In the genomic region with DNA sequence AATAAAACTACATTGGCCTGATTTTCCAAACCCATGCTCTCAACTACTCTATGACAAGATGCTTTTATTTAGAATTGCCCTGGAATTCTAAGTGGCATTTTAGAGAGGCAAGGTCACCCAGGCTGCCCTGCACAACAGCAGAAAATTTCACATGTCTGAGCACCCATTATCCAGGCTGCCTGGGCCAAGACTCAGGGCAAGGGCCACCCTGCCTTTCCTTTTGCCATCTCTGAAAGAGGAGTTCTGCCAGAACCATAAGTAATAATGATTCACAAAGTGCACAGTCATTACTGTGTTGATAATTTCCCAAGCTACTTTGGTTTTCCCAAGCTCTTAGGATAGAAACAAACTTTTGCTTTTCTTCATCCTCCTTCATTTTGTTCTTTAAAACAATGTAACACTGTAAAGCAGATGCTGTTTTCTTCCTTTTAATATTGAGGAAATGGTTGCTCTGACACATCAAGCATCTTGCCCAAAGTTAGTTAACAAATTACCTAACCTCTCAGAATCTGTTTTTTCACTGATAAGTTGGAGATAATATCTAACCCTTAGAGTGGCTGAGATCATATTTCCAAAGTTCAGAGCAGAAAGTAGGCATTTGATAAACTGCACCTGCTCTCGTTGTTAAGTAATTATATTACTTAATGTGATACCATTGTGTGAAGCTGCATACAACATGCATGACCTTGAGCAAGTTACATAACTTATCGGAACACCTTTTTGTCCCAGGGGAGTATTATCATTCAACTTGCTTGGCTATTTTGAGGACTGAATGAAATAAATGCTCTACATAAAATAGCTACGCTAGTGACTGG, we compare ENCODE assay signal across 17 cellular contexts.
A peak's percentile ranks its signal among the peaks of the same experiment; 100 is the strongest.
DNase-seq lines count a peak whose midpoint lies in the region; ATAC-seq and TF ChIP-seq lines count a peak whose summit lies in the region.
"Had no signal": no experiment of that assay in that cellular context is flagged by ENCODE, and none has a peak within 500 bp of the region (broad histone marks: within the 10 kb centered on the region; RNA-seq: fewer than 3 reads in every experiment).

No MANE protein-coding gene starts in this region.

- H3K27me3 ChIP-seq in MG63 = no peaks in the 10 kb centered on the region
- H3K27me3 ChIP-seq in CD4-positive, alpha-beta T cell (ENCODE audit: control insufficient read depth, insufficient read depth, low read length) = no peaks in the 10 kb centered on the region
- H3K27me3 ChIP-seq: BE2C, foreskin keratinocyte, sigmoid colon had no signal

- no peak overlapping the region for H3K27ac Mint-ChIP-seq in CD4-positive, alpha-beta T cell
- H3K27ac Mint-ChIP-seq: endodermal cell had no signal

- H3K27ac ChIP-seq in CD4-positive, alpha-beta T cell (ENCODE audit: low read depth, low read length) = no peak overlapping the region
- H3K27ac ChIP-seq: foreskin keratinocyte, RWPE1, sigmoid colon had no signal

- POLR2A ChIA-PET in CD4-positive, alpha-beta T cell (lab: Charles Lee) = no interaction called here

- DNase-seq in EH (ENCODE audit: low read depth) (peak; percentile 48), MG63 (peak; percentile 72), fibroblast of pulmonary artery (ENCODE audit: low read depth) (peak; percentile 18), renal cortical epithelial cell (ENCODE audit: low read depth) (peak; percentile 48)
- DNase-seq in CD4-positive, alpha-beta T cell = no peak
- DNase-seq: activated CD4-positive, alpha-beta T cell treated with anti-CD3 and anti-CD28 coated beads for 48 hours; BE2C; endodermal cell; foreskin keratinocyte; GF-D8; NCI-H1694 treated with DMSO at 0.1 percent for 48 hours; nucleus accumbens; sigmoid colon; stimulated activated CD4-positive, alpha-beta T cell treated with anti-CD3 and anti-CD28 coated beads, Interleukin-2, amount 100 ng/mL, for 24 hours had no signal

- no peak for TF ChIP-seq CTCF in fibroblast of pulmonary artery (IDR thresholded peaks at IDR 0.05; ENCODE audit: low read length, missing control alignments)
- TF ChIP-seq CTCF in CD4-positive, alpha-beta T cell (IDR thresholded peaks at IDR 0.05) = no peak

- intact Hi-C loops in CD4-positive, alpha-beta T cell (cut with DNase I, micrococcal nuclease) = no loop called here

- H3K4me1 Mint-ChIP-seq in CD4-positive, alpha-beta T cell (ENCODE audit: low read depth) = no peaks in the 10 kb centered on the region
- H3K4me1 Mint-ChIP-seq: endodermal cell had no signal

- peaks cover 3% of the 10 kb centered on the region for H3K9me3 Mint-ChIP-seq in CD4-positive, alpha-beta T cell
- H3K9me3 Mint-ChIP-seq: endodermal cell had no signal

- H3K4me3 ChIP-seq in MG63 = no peak overlapping the region
- H3K4me3 ChIP-seq in fibroblast of pulmonary artery (replicated peaks; ENCODE audit: low read depth, low read length) = no peak overlapping the region
- H3K4me3 ChIP-seq: sigmoid colon had no signal

- H3K27me3 Mint-ChIP-seq in CD4-positive, alpha-beta T cell = no peaks in the 10 kb centered on the region

- CTCF ChIA-PET in CD4-positive, alpha-beta T cell (lab: Charles Lee) = no interaction called here

- ATAC-seq in HG03432 (IDR thresholded peaks at IDR 0.05; ENCODE audit: unreplicated experiment) (no peak), HG03354 (IDR thresholded peaks at IDR 0.05; ENCODE audit: poor library complexity, severe bottlenecking, unreplicated experiment) (no peak)
- no peak for ATAC-seq in CD4-positive, alpha-beta T cell (ENCODE audit: poor library complexity)
- ATAC-seq: foreskin keratinocyte had no signal

- H3K36me3 Mint-ChIP-seq in CD4-positive, alpha-beta T cell (ENCODE audit: low read depth) = no peaks in the 10 kb centered on the region

- no peak overlapping the region for H3K4me3 Mint-ChIP-seq in CD4-positive, alpha-beta T cell
- H3K4me3 Mint-ChIP-seq: endodermal cell had no signal

- no peaks in the 10 kb centered on the region for H3K36me3 ChIP-seq in MG63
- H3K36me3 ChIP-seq: BE2C, sigmoid colon had no signal

- H3K9me3 ChIP-seq in MG63 = peaks cover 9% of the 10 kb centered on the region
- no peaks in the 10 kb centered on the region for H3K9me3 ChIP-seq in CD4-positive, alpha-beta T cell (ENCODE audit: control insufficient read depth, low read length)
- H3K9me3 ChIP-seq: BE2C, sigmoid colon had no signal

Comparison
In these comparisons a context has a peak if more than half of its experiments do, and no peak if none do; other contexts are left out.
1. DNase-seq: peak in EH (single experiment), MG63 (single experiment), fibroblast of pulmonary artery (single experiment) and renal cortical epithelial cell (single experiment); none in CD4-positive, alpha-beta T cell (0 of 10).